Comparison of ENCODE assay signal across 8 cellular contexts in genomic region chr17:1908699-1909309, GRCh38.
DNase-seq lines count a peak whose midpoint lies in the region; ATAC-seq and TF ChIP-seq lines count a peak whose summit lies in the region.

No MANE protein-coding gene starts in this region.

- 5% methylated on average over 22 of the region's 22 CpGs for WGBS in HUES64
- 6 to 9% methylated on average over 6 of the region's 22 CpGs for WGBS in gastroesophageal sphincter (ENCODE audit: low coverage in 1 of 2), 2 donors

- ATAC-seq in gastroesophageal sphincter: peak; percentile 84
- ATAC-seq in HG03097 (IDR thresholded peaks at IDR 0.05; ENCODE audit: low FRiP score, unreplicated experiment): no peak

- no peak for TF ChIP-seq POLR2A in gastroesophageal sphincter (IDR thresholded peaks at IDR 0.05)
- no peak for TF ChIP-seq POLR2A in vagina (IDR thresholded peaks at IDR 0.05)

- H3K9ac ChIP-seq in HUES64 (ENCODE audit: low read depth, low read length) (no peak overlapping the region; the same call in 1 of the 2 replicates), NT2/D1 (ENCODE audit: insufficient read length, low read depth) (no peak overlapping the region)

- H3K27me3 ChIP-seq in HUES64 (ENCODE audit: insufficient read depth, low read length): peaks cover 95% of the 10 kb centered on the region
- H3K27me3 ChIP-seq in NT2/D1 (ENCODE audit: insufficient read depth, insufficient read length): peaks cover 14% of the 10 kb centered on the region
- H3K27me3 ChIP-seq in gastroesophageal sphincter: peaks cover 90% of the 10 kb centered on the region
- no peaks in the 10 kb centered on the region for H3K27me3 ChIP-seq in vagina

- H3K27ac Mint-ChIP-seq in activated naive CD4-positive, alpha-beta T cell treated with anti-CD3 and anti-CD28 coated beads for 36 hours: no peak overlapping the region

- H3K27ac ChIP-seq in HUES64 (ENCODE audit: low read depth, low read length) (no peak overlapping the region), gastroesophageal sphincter (no peak overlapping the region), vagina (no peak overlapping the region)

- peaks cover 8% of the 10 kb centered on the region for H3K4me1 Mint-ChIP-seq in activated naive CD4-positive, alpha-beta T cell treated with anti-CD3 and anti-CD28 coated beads for 36 hours (ENCODE audit: low read depth)

- H3K36me3 ChIP-seq in HUES64 (ENCODE audit: insufficient read depth, low read length) (no peaks in the 10 kb centered on the region), NT2/D1 (ENCODE audit: insufficient read depth, insufficient read length, low read length) (no peaks in the 10 kb centered on the region), gastroesophageal sphincter (no peaks in the 10 kb centered on the region), vagina (no peaks in the 10 kb centered on the region)

- H3K4me3 Mint-ChIP-seq in activated naive CD4-positive, alpha-beta T cell treated with anti-CD3 and anti-CD28 coated beads for 36 hours: peak overlapping the region; percentile 18

- TF ChIP-seq CTCF in gastroesophageal sphincter (IDR thresholded peaks at IDR 0.05) (peak in 3 of 4 experiments; percentile 77 to 79 (median 78)), vagina (IDR thresholded peaks at IDR 0.05) (peak; percentile 29 to 84 (median 44))

- H3K36me3 Mint-ChIP-seq in activated naive CD4-positive, alpha-beta T cell treated with anti-CD3 and anti-CD28 coated beads for 36 hours (ENCODE audit: low read depth): no peaks in the 10 kb centered on the region

- H3K9me3 Mint-ChIP-seq in activated naive CD4-positive, alpha-beta T cell treated with anti-CD3 and anti-CD28 coated beads for 36 hours: no peaks in the 10 kb centered on the region

- CTCF ChIA-PET in activated naive CD4-positive, alpha-beta T cell treated with anti-CD3 and anti-CD28 coated beads for 36 hours (lab: Charles Lee): interaction anchor here (0.6 to 1.8 kb wide), 5 partner anchors 12 to 336 kb away, joined by 3 to 8 read pairs (median 4); no protein-coding TSS in a partner anchor

- TF ChIP-seq EP300 in gastroesophageal sphincter (IDR thresholded peaks at IDR 0.05): no peak

- intact Hi-C loops in activated naive CD4-positive, alpha-beta T cell treated with anti-CD3 and anti-CD28 coated beads for 36 hours (cut with micrococcal nuclease): loop anchor here (1.0 kb wide), 2 partner anchors 117 to 121 kb away; partner anchors contain the start of gene DPH1
- intact Hi-C loops in vagina (cut with DNase I): loop anchor here (1.0 kb wide), 1 partner anchor 116 kb away; the partner anchor contains the start of gene RTN4RL1

- H3K4me1 ChIP-seq in HUES64 (ENCODE audit: insufficient read depth, low read length) (peaks cover 10% of the 10 kb centered on the region; the same call in 1 of the 2 replicates), NT2/D1 (ENCODE audit: insufficient read depth, insufficient read length) (peaks cover 8% of the 10 kb centered on the region), gastroesophageal sphincter (peaks cover 0 to 15% (median 8%) of the 10 kb centered on the region in 3 donors), vagina (peaks cover 15% of the 10 kb centered on the region)

- H3K9me3 ChIP-seq in HUES64 (ENCODE audit: insufficient read depth, low read depth, low read length) (no peaks in the 10 kb centered on the region), NT2/D1 (ENCODE audit: insufficient read depth, low read length) (no peaks in the 10 kb centered on the region), gastroesophageal sphincter (no peaks in the 10 kb centered on the region), vagina (no peaks in the 10 kb centered on the region)

- peak; percentile 71 for DNase-seq in D341Med (ENCODE audit: low spot score)
- DNase-seq in NT2/D1 (ENCODE audit: low read depth, low spot score): peak; percentile 44
- DNase-seq in activated naive CD4-positive, alpha-beta T cell treated with anti-CD3 and anti-CD28 coated beads for 36 hours: peak; percentile 68
- peak in 39 of 56 donors; percentile 5 to 77 (median 42) for DNase-seq in nucleus accumbens (lab: John Stamatoyannopoulos, UW)
- no peak for DNase-seq in vagina (ENCODE audit: extremely low spot score in 2 of 2)

- H3K27me3 Mint-ChIP-seq in activated naive CD4-positive, alpha-beta T cell treated with anti-CD3 and anti-CD28 coated beads for 36 hours (ENCODE audit: low read depth): peaks cover 51% of the 10 kb centered on the region

- peak overlapping the region; percentile 48 for H3K4me3 ChIP-seq in HUES64 (ENCODE audit: low read length)
- H3K4me3 ChIP-seq in NT2/D1 (ENCODE audit: insufficient read length, low read depth): peak overlapping the region; percentile 32
- peak overlapping the region in 1 of 2 donors; percentile 29 for H3K4me3 ChIP-seq in gastroesophageal sphincter
- H3K4me3 ChIP-seq in vagina: peak overlapping the region; percentile 14 to 19

Comparison
In these comparisons a context has a peak if more than half of its experiments do, and no peak if none do; other contexts are left out.
1. DNase-seq: peak in D341Med (single experiment), NT2/D1 (single experiment), activated naive CD4-positive, alpha-beta T cell treated with anti-CD3 and anti-CD28 coated beads for 36 hours (single experiment) and nucleus accumbens (39 of 56); none in vagina (0 of 2).